In the genomic region with DNA sequence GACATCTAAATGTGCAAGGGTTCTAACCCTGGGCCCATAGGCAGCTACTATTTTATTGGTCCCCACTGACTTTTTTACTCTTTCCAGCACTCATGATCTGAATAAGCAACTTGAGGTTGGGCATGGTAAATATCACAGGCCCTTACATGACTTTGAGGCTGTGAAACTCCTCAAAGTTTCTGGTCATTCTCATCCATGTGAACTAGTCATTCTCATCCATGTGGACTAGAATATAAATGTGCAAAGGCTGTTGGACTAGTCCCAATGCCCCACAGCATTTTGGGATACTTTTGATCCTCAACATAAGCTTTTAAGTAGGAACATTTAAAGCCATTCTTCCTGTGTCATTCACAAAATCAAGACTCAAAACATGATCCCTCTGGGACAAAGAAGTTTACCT, we compare ENCODE assay signal across 8 cellular contexts.
"Had no signal": no experiment of that assay in that cellular context is flagged by ENCODE, and none has a peak within 500 bp of the region (broad histone marks: within the 10 kb centered on the region; RNA-seq: fewer than 3 reads in every experiment).

No MANE protein-coding gene starts in this region.

- H3K27ac ChIP-seq: HL-60 had no signal

- DNase-seq: H9, HCEC 1CT, KBM-7 had no signal

- H3K4me3 ChIP-seq: GM23338 had no signal

- H3K4me2 ChIP-seq: GM23338 had no signal

- ATAC-seq: GM23338, HepG2 had no signal

- FAIRE-seq: H1, H54, HepG2 had no signal

- H2AFZ ChIP-seq: GM23338 had no signal
